In genomic region chr12:26279908-26280307, GRCh38 we compare ENCODE assay signal across 21 cellular contexts.
"Had no signal": no experiment of that assay in that cellular context is flagged by ENCODE, and none has a peak within 500 bp of the region (broad histone marks: within the 10 kb centered on the region; RNA-seq: fewer than 3 reads in every experiment).

No MANE protein-coding gene starts in this region.

- H3K27me3 ChIP-seq: MG63, SJCRH30 had no signal

- H3K9me3 ChIP-seq: MG63, SJCRH30 had no signal

- H3K27ac ChIP-seq: HL-60, RWPE1, SJCRH30 had no signal

- DNase-seq: Karpas-422, KG1, MG63, NCI-H1092, NCI-H1105 treated with DMSO at 0.1 percent for 48 hours, NCI-H1417 treated with DMSO at 0.1 percent for 48 hours, NCI-H146, NCI-H1694 treated with DMSO at 0.1 percent for 48 hours, NCI-H1930, NCI-H2081 treated with DMSO at 0.1 percent for 48 hours, NCI-H2171, NCI-H226, NCI-H446, NCI-H510A, NCI-H524 treated with DMSO at 0.1 percent for 48 hours, NCI-H69, NCI-H774, SHP77 treated with DMSO at 0.1 percent for 48 hours, SJCRH30 had no signal

- H3K4me3 ChIP-seq: MG63, SJCRH30 had no signal

- H3K36me3 ChIP-seq: MG63, SJCRH30 had no signal
